In the genomic region with DNA sequence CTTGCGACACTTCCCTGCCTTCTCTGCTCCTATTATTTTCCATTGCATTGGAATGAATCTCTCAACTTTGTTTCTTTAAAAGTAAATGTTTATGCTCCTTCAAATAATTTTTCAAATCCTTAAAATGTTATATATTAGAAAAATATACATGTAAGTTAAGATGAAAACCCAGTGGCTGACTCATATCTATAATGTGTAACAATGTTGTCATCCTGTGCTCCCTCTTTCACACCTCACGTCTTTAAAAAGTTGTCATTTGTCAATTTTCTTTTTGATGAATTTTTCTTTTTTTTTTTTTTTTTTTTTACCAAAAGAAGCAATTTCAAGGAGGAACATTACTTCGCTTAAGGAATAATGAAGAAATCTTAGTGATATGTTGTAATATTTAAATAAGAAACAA, we compare ENCODE assay signal across 12 cellular contexts. TPM values are rescaled to one million over a fixed set of nuclear protein-coding genes. Genes with fewer than 3 reads are reported as not detected.
DNase-seq lines count a peak whose midpoint lies in the region; ATAC-seq, FAIRE-seq and TF ChIP-seq lines count a peak whose summit lies in the region.
"Had no signal": no experiment of that assay in that cellular context is flagged by ENCODE, and none has a peak within 500 bp of the region (broad histone marks: within the 10 kb centered on the region; RNA-seq: fewer than 3 reads in every experiment).

No MANE protein-coding gene starts in this region.

- no peaks in the 10 kb centered on the region for H3K36me3 ChIP-seq in astrocyte (ENCODE audit: insufficient read depth, low read length)

- H3K9ac ChIP-seq in astrocyte (ENCODE audit: low read length): peak overlapping the region; percentile 95

- H3K27me3 Mint-ChIP-seq in astrocyte (ENCODE audit: low read depth, unreplicated experiment): no peaks in the 10 kb centered on the region

- no peak overlapping the region for H2AFZ ChIP-seq in astrocyte (ENCODE audit: low read depth, low read length)

- H3K4me3 ChIP-seq in AG10803 (ENCODE audit: low read length): peak overlapping the region; percentile 89
- H3K4me3 ChIP-seq in astrocyte (ENCODE audit: insufficient read depth, low read depth, low read length): peak overlapping the region; percentile 92
- peak overlapping the region; percentile 69 for H3K4me3 ChIP-seq in skeletal muscle cell (ENCODE audit: low read depth, low read length)

- no peaks in the 10 kb centered on the region for H3K36me3 Mint-ChIP-seq in astrocyte (ENCODE audit: low read depth, unreplicated experiment)

- no peaks in the 10 kb centered on the region for H3K9me3 Mint-ChIP-seq in astrocyte (ENCODE audit: unreplicated experiment)

- no peak overlapping the region for H3K27ac Mint-ChIP-seq in astrocyte (ENCODE audit: unreplicated experiment)

- peaks cover 22% of the 10 kb centered on the region for H3K4me1 Mint-ChIP-seq in astrocyte (ENCODE audit: low read depth, unreplicated experiment)

- no peaks in the 10 kb centered on the region for H3K9me3 ChIP-seq in astrocyte (ENCODE audit: insufficient read depth, low read depth, low read length)

- H4K20me1 ChIP-seq in astrocyte (ENCODE audit: insufficient read depth, low read length): peaks cover 5% of the 10 kb centered on the region

- ATAC-seq in foreskin keratinocyte (no peak), HG02642 (IDR thresholded peaks at IDR 0.05; ENCODE audit: poor library complexity, unreplicated experiment) (no peak)

- TF ChIP-seq CTCF in AG10803 (conservative IDR thresholded peaks at IDR 0.05; ENCODE audit: low read length): no peak
- no peak for TF ChIP-seq CTCF in astrocyte (IDR thresholded peaks at IDR 0.05; ENCODE audit: insufficient read depth, low read depth, low read length)
- no peak for TF ChIP-seq CTCF in foreskin keratinocyte (conservative IDR thresholded peaks at IDR 0.05)

- H3K27ac ChIP-seq in astrocyte (ENCODE audit: low read depth, low read length) (peak overlapping the region; percentile 89), foreskin keratinocyte (peak overlapping the region; percentile 77)
- H3K27ac ChIP-seq: VCaP had no signal

- H3K4me1 ChIP-seq in astrocyte (ENCODE audit: insufficient read depth, low read length) (peaks cover 11% of the 10 kb centered on the region), foreskin keratinocyte (peaks cover 13% of the 10 kb centered on the region)

- peaks cover 88% of the 10 kb centered on the region for H3K79me2 ChIP-seq in astrocyte (ENCODE audit: insufficient read depth, low read length)

- H3K4me2 ChIP-seq in astrocyte (ENCODE audit: low read length): peak overlapping the region; percentile 97

- DNase-seq in AG10803 (ENCODE audit: low read depth) (no peak), astrocyte (ENCODE audit: low read depth) (no peak), foreskin keratinocyte (peak in 1 of 2 donors; percentile 17), skeletal muscle cell (ENCODE audit: low read depth) (no peak), hypothalamus (lab: John Stamatoyannopoulos, UW) (no peak), RPMI8226 (no peak)
- DNase-seq in activated T-cell treated with anti-CD3 and anti-CD28 coated beads, Interleukin-2, amount 50 U/mL, for 1 hour: no peak
- DNase-seq: caudate nucleus; stimulated activated CD4-positive, alpha-beta T cell treated with anti-CD3 and anti-CD28 coated beads, Interleukin-15, amount 100 ng/mL, for 24 hours had no signal

- peak overlapping the region; percentile 92 for H3K4me3 Mint-ChIP-seq in astrocyte (ENCODE audit: unreplicated experiment)

- H3K27me3 ChIP-seq in astrocyte (ENCODE audit: insufficient read depth, low read length) (no peaks in the 10 kb centered on the region), foreskin keratinocyte (no peaks in the 10 kb centered on the region)

- no peak for FAIRE-seq in astrocyte (lab: Jason Lieb, UNC)
- FAIRE-seq: H1 had no signal

RNA-seq across cellular contexts. Expression of a gene that starts 3.7 kb away (rescaled TPM):
- total RNA-seq in astrocyte (32.3 and 33.0 TPM in 2 replicates), foreskin keratinocyte (9.6 and 11.1 TPM in 2 replicates)
- 1.8 and 3.0 TPM in 2 replicates for polyA plus RNA-seq in foreskin keratinocyte
